ENCODE assay signal across 16 cellular contexts in genomic region chr5:144024601-144025000, GRCh38.
"Had no signal": no experiment of that assay in that cellular context is flagged by ENCODE, and none has a peak within 500 bp of the region (broad histone marks: within the 10 kb centered on the region; RNA-seq: fewer than 3 reads in every experiment).

No MANE protein-coding gene starts in this region.

- H3K27ac ChIP-seq: dorsolateral prefrontal cortex, lower lobe of right lung, parathyroid adenoma, testis had no signal

- DNase-seq: activated CD4-positive, alpha-beta T cell treated with anti-CD3 and anti-CD28 coated beads, Interleukin-2, amount 50 U/mL, for 48 hours; activated naive CD4-positive, alpha-beta T cell; activated naive CD8-positive, alpha-beta T cell treated with anti-CD3 and anti-CD28 coated beads, Interleukin-2, amount 10 ng/mL, durations not matched to agents 7 days and 5 days; activated T-cell treated with anti-CD3 and anti-CD28 coated beads for 4 hours; central memory CD4-positive, alpha-beta T cell; dorsolateral prefrontal cortex; left cardiac atrium; lower lobe of right lung; naive thymus-derived CD8-positive, alpha-beta T cell; stimulated activated CD4-positive, alpha-beta T cell treated with anti-CD3 and anti-CD28 coated beads, Interleukin-4, amount 100 ng/mL, for 24 hours; testis had no signal

- H3K27me3 ChIP-seq: dorsolateral prefrontal cortex, testis had no signal

- H3K36me3 Mint-ChIP-seq: activated naive CD8-positive, alpha-beta T cell treated with anti-CD3 and anti-CD28 coated beads, Interleukin-2, amount 10 ng/mL, durations not matched to agents 7 days and 5 days; brain; stimulated activated memory B cell treated with anti-CD40 and anti-IgM and Interleukin-4, amounts not matched to agents 10 μg/mL and 1 μg/mL and 100 μg/mL, for 72 hours; type B pancreatic cell had no signal

- H3K79me2 ChIP-seq: parathyroid adenoma had no signal

- H3K36me3 ChIP-seq: lower lobe of right lung had no signal

- H3K9ac ChIP-seq: parathyroid adenoma had no signal

- ATAC-seq: lower lobe of right lung; naive thymus-derived CD8-positive, alpha-beta T cell; sciatic nerve; stimulated activated memory B cell treated with anti-CD40 and anti-IgM and Interleukin-4, amounts not matched to agents 10 μg/mL and 1 μg/mL and 100 μg/mL, for 72 hours had no signal

- H2AFZ ChIP-seq: parathyroid adenoma had no signal

- H3K4me3 Mint-ChIP-seq: activated naive CD8-positive, alpha-beta T cell treated with anti-CD3 and anti-CD28 coated beads, Interleukin-2, amount 10 ng/mL, durations not matched to agents 7 days and 5 days; brain; naive thymus-derived CD8-positive, alpha-beta T cell; stimulated activated memory B cell treated with anti-CD40 and anti-IgM and Interleukin-4, amounts not matched to agents 10 μg/mL and 1 μg/mL and 100 μg/mL, for 72 hours; type B pancreatic cell had no signal

- H3K4me1 ChIP-seq: lower lobe of right lung, parathyroid adenoma, testis had no signal

- H3K4me3 ChIP-seq: dorsolateral prefrontal cortex, lower lobe of right lung, testis had no signal

- H3K4me1 Mint-ChIP-seq: activated naive CD8-positive, alpha-beta T cell treated with anti-CD3 and anti-CD28 coated beads, Interleukin-2, amount 10 ng/mL, durations not matched to agents 7 days and 5 days; naive thymus-derived CD8-positive, alpha-beta T cell; stimulated activated memory B cell treated with anti-CD40 and anti-IgM and Interleukin-4, amounts not matched to agents 10 μg/mL and 1 μg/mL and 100 μg/mL, for 72 hours had no signal

- H3K9me3 ChIP-seq: testis had no signal

- H3K27me3 Mint-ChIP-seq: activated naive CD8-positive, alpha-beta T cell treated with anti-CD3 and anti-CD28 coated beads, Interleukin-2, amount 10 ng/mL, durations not matched to agents 7 days and 5 days; brain; stimulated activated memory B cell treated with anti-CD40 and anti-IgM and Interleukin-4, amounts not matched to agents 10 μg/mL and 1 μg/mL and 100 μg/mL, for 72 hours; type B pancreatic cell had no signal

- H3K27ac Mint-ChIP-seq: activated naive CD8-positive, alpha-beta T cell treated with anti-CD3 and anti-CD28 coated beads, Interleukin-2, amount 10 ng/mL, durations not matched to agents 7 days and 5 days; brain; naive thymus-derived CD8-positive, alpha-beta T cell; stimulated activated memory B cell treated with anti-CD40 and anti-IgM and Interleukin-4, amounts not matched to agents 10 μg/mL and 1 μg/mL and 100 μg/mL, for 72 hours; type B pancreatic cell had no signal
